ENCODE assay signal across 26 cellular contexts in the genomic region with DNA sequence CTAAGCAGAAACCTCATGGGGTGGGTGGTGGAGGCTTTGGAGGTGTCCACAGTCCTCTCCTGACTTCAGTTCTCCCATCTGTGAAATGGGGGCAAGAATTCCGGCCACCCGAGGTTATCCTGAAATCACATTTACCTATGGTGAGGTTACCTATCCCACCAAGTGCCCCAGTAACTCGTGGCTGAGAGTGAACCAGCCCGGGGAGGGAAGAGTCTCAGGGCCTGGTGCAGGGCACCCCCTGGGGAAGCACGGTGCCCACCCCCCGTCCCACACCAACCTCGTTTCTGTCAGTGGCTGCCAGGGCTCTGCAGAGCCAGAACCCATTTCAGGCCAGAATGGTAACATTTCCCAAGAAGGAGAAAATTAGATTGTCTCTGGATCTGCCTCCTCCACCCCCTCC.
"Had no signal": no experiment of that assay in that cellular context is flagged by ENCODE, and none has a peak within 500 bp of the region (broad histone marks: within the 10 kb centered on the region; RNA-seq: fewer than 3 reads in every experiment).

No MANE protein-coding gene starts in this region.

- DNase-seq: stimulated activated CD4-positive, alpha-beta T cell treated with anti-CD3 and anti-CD28 coated beads, Interleukin-2, amount 100 ng/mL, for 48 hours; stimulated activated CD4-positive, alpha-beta T cell treated with anti-CD3 and anti-CD28 coated beads, Interleukin-4, amount 100 ng/mL, for 1 hour; stimulated activated CD4-positive, alpha-beta T cell treated with anti-CD3 and anti-CD28 coated beads, Interleukin-4, amount 100 ng/mL, for 24 hours; stimulated activated CD4-positive, alpha-beta T cell treated with anti-CD3 and anti-CD28 coated beads, Interleukin-4, amount 100 ng/mL, for 4 hours; stimulated activated CD8-positive, alpha-beta memory T cell treated with anti-CD3 and anti-CD28 coated beads, Interleukin-4, amount 100 ng/mL, for 48 hours; stimulated activated naive B cell treated with anti-CD40 and anti-IgM and Interleukin-4, amounts not matched to agents 10 μg/mL and 1 μg/mL and 100 μg/mL, for 72 hours; stimulated activated naive CD4-positive, alpha-beta T cell; stimulated activated naive CD4-positive, alpha-beta T cell treated with Interleukin-2 at 50 U/mL for 16 hours; stimulated activated naive CD8-positive, alpha-beta T cell treated with anti-CD3 and anti-CD28 coated beads, Interleukin-15, amount 100 ng/mL, for 72 hours; stimulated activated naive CD8-positive, alpha-beta T cell treated with anti-CD3 and anti-CD28 coated beads, Interleukin-15, Interleukin-2, amounts not matched to agents 100 U/mL and 50 U/mL, for 24 hours; stomach; substantia nigra; thyroid gland; tibial artery; transverse colon; trophoblast cell; upper lobe of left lung; upper lobe of right lung; uterus had no signal

- H3K4me1 ChIP-seq: stomach, suprapubic skin, testis, thyroid gland, tibial artery, tibial nerve, transverse colon, upper lobe of left lung, upper lobe of right lung, uterus, vagina had no signal

- H3K4me3 ChIP-seq: stomach, suprapubic skin, testis, thoracic aorta, thyroid gland, tibial artery, tibial nerve, transverse colon, upper lobe of left lung, upper lobe of right lung, uterus, vagina had no signal

- H3K27me3 ChIP-seq: testis, thyroid gland, tibial artery, tibial nerve, transverse colon, upper lobe of left lung, upper lobe of right lung, uterus, vagina had no signal

- H3K9me3 ChIP-seq: testis, thoracic aorta, thyroid gland, transverse colon, upper lobe of right lung, uterus, vagina had no signal

- H3K36me3 ChIP-seq: stomach, suprapubic skin, thoracic aorta, thyroid gland, tibial artery, tibial nerve, transverse colon, upper lobe of left lung, upper lobe of right lung, uterus, vagina had no signal

- H3K27ac ChIP-seq: stomach, suprapubic skin, testis, thoracic aorta, thyroid gland, tibial artery, tibial nerve, transverse colon, upper lobe of left lung, upper lobe of right lung, uterus, vagina had no signal

- ATAC-seq: stimulated activated effector memory CD8-positive, alpha-beta T cell treated with anti-CD3 and anti-CD28 coated beads, Interleukin-12 subunit alpha, Interleukin-12 subunit beta, amount 100 ng/mL, for 72 hours; stimulated activated memory B cell treated with anti-CD40 and anti-IgM and Interleukin-4, amounts not matched to agents 10 μg/mL and 1 μg/mL and 100 μg/mL, for 72 hours; stimulated activated naive B cell treated with anti-CD40 and anti-IgM and Interleukin-4, amounts not matched to agents 10 μg/mL and 1 μg/mL and 100 μg/mL, for 72 hours; stimulated activated naive CD8-positive, alpha-beta T cell treated with anti-CD3 and anti-CD28 coated beads, Interleukin-15, amount 100 ng/mL, for 72 hours; stimulated activated naive CD8-positive, alpha-beta T cell treated with anti-CD3 and anti-CD28 coated beads, Interleukin-15, Interleukin-2, amounts not matched to agents 100 U/mL and 50 U/mL, for 24 hours; upper lobe of right lung had no signal
